Comparison of ENCODE assay signal across 14 cellular contexts in the genomic region with DNA sequence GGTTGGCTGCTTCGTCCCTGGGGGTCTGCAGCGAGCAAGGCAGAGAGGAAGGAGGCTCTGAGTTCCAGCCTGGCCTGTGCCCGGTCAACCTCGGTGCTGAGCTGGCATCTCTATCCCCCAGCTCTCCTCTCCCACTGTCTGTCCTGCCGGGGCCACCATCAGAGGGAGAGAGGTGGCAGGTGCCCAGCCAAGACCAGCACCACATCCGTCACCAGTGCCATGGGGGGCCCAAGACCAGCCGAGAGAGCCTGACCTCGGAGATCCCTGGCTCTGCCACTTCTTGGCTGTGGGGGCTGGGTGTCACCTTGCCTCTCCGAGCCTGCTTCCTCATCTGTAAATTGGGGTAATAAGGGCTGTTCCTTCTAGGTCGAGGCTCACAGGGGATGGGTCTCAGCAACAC. TPM values are rescaled to one million over a fixed set of nuclear protein-coding genes. Genes with fewer than 3 reads are reported as not detected.
DNase-seq lines count a peak whose midpoint lies in the region; ATAC-seq, FAIRE-seq and TF ChIP-seq lines count a peak whose summit lies in the region.
"Had no signal": no experiment of that assay in that cellular context is flagged by ENCODE, and none has a peak within 500 bp of the region (broad histone marks: within the 10 kb centered on the region; RNA-seq: fewer than 3 reads in every experiment).

No MANE protein-coding gene starts in this region.

- intact Hi-C loops in K562 (cut with micrococcal nuclease) (no loop called here), ovary (cut with DNase I) (loop anchor here in 2 of 4 donors (10.0 kb wide), 2 partner anchors 52 to 88 kb away; no protein-coding TSS in a partner anchor)

- H3K4me1 ChIP-seq in K562 (replicated peaks in 1 of 2; ENCODE audit: control insufficient read depth in 2 of 2, insufficient read depth in 2 of 2, low read length in 2 of 2) (peaks cover 37 to 64% of the 10 kb centered on the region in 2 experiments), ovary (ENCODE audit: insufficient read depth) (peaks cover 12% of the 10 kb centered on the region)
- H3K4me1 ChIP-seq: foreskin keratinocyte had no signal

- peak overlapping the region; percentile 74 for H2AFZ ChIP-seq in K562 (ENCODE audit: low read depth, low read length)

- BruUV-seq in K562 (replicated peaks; lab: Mats Ljungman, UMichigan) = no TSS peak

- H3K4me2 ChIP-seq in K562 (ENCODE audit: insufficient read depth, low read length) = peak overlapping the region; percentile 56

- H3K9ac ChIP-seq in K562 (ENCODE audit: insufficient read depth in 1 of 2, low read depth in 2 of 2, low read length in 2 of 2) = peak overlapping the region; percentile 18 to 56; a peak in 3 of 4 replicates

- H3K27ac ChIP-seq in K562 (ENCODE audit: extremely low read depth, low read depth, low read length) (peak overlapping the region; percentile 81), ovary (peak overlapping the region; percentile 22 to 42)
- H3K27ac ChIP-seq: foreskin keratinocyte had no signal

- TF ChIP-seq POLR2A in GM12892 (IDR thresholded peaks at IDR 0.05; ENCODE audit: low read depth, low read length) (no peak), K562 (conservative IDR thresholded peaks at IDR 0.05) (no peak), ovary (IDR thresholded peaks at IDR 0.05) (no peak)

- H3K36me3 ChIP-seq in K562 (ENCODE audit: control insufficient read depth, insufficient read depth, low read length) = peaks cover 7% of the 10 kb centered on the region; the same call in 1 of the 3 replicates
- no peaks in the 10 kb centered on the region for H3K36me3 ChIP-seq in ovary

- H3K4me3 ChIP-seq in K562 = peak overlapping the region; percentile 55
- H3K4me3 ChIP-seq in ovary = no peak overlapping the region
- H3K4me3 ChIP-seq: smooth muscle cell had no signal

- DNase-seq in GM12892 (ENCODE audit: insufficient read length) (no peak), MV-4-11 (lab: John Stamatoyannopoulos, UW) (peak; percentile 33), K562 (ENCODE audit: extremely low read depth in 1 of 4, low spot score in 3 of 4) (no peak), ovary (no peak), AML-193 (lab: John Stamatoyannopoulos, UW) (no peak), GOT3 (lab: John Stamatoyannopoulos, UW) (no peak)
- DNase-seq: activated CD8-positive, alpha-beta memory T cell treated with anti-CD3 and anti-CD28 coated beads, Interleukin-2, amount 50 U/mL, for 4 hours; foreskin keratinocyte; NCI-H187 had no signal

- H3K27me3 ChIP-seq in K562 (ENCODE audit: control insufficient read depth in 2 of 2, insufficient read depth in 2 of 2, low read length in 2 of 2) (no peaks in the 10 kb centered on the region), ovary (no peaks in the 10 kb centered on the region)

- ATAC-seq in K562 (peak; percentile 5), GM21576 (IDR thresholded peaks at IDR 0.05; ENCODE audit: unreplicated experiment) (no peak), GM18858 (IDR thresholded peaks at IDR 0.05; ENCODE audit: unreplicated experiment) (no peak)
- ATAC-seq: foreskin keratinocyte had no signal

- TF ChIP-seq EP300 in K562 (IDR thresholded peaks at IDR 0.05; ENCODE audit: low read length) (no peak), ovary (IDR thresholded peaks at IDR 0.05) (no peak)

- peak; percentile 30 for FAIRE-seq in GM12892 (lab: Jason Lieb, UNC)
- no peak for FAIRE-seq in K562 (lab: Jason Lieb, UNC)

- H3K9me3 ChIP-seq in K562 (replicated peaks; ENCODE audit: control insufficient read depth, insufficient read depth, low read depth, low read length) (no peaks in the 10 kb centered on the region), ovary (no peaks in the 10 kb centered on the region)

- POLR2A ChIA-PET in K562 (lab: Yijun Ruan, JAX) = interaction anchor here (0.6 to 1.3 kb wide), 6 partner anchors 9 to 483 kb away, joined by 3 to 6 read pairs (median 4); no protein-coding TSS in a partner anchor

- 0 out of 2 replicates have a peak, but pooled peaks cover 9% of the 10 kb centered on the region for H4K20me1 ChIP-seq in K562 (replicated peaks; ENCODE audit: control insufficient read depth, insufficient read depth, low read length)

- no peak for TF ChIP-seq RAD21 in K562 (CRISPR knock-in tag; conservative IDR thresholded peaks at IDR 0.05 in 1 of 2, IDR thresholded peaks at IDR 0.05 in 1 of 2)

- CTCF ChIA-PET in K562 (lab: Yijun Ruan, JAX; ENCODE audit: low intra/inter-chr PET ratio) = no interaction called here

- in situ Hi-C loops in K562 (cut with MboI) = loop anchor here (10.0 kb wide), 1 partner anchor 88 kb away; no protein-coding TSS in a partner anchor

- peaks cover 42% of the 10 kb centered on the region for H3K79me2 ChIP-seq in K562 (ENCODE audit: control insufficient read depth, insufficient read depth, low read length)

- peaks cover 6% of the 10 kb centered on the region for H3K9me1 ChIP-seq in K562 (ENCODE audit: control insufficient read depth, insufficient read depth, low read length)

- WGBS in K562 (ENCODE audit: insufficient coverage, low coverage, missing lambda C conversion rate) = 15% methylated on average over 5 of the region's 10 CpGs
- WGBS in ovary, 3 donors = 73 to 88% (median 85%) methylated on average over 8 to 10 of the region's 10 CpGs

- TF ChIP-seq CTCF in K562 (IDR thresholded peaks at IDR 0.05 in 2 of 3, conservative IDR thresholded peaks at IDR 0.05 in 1 of 3; ENCODE audit: insufficient read depth in 2 of 3, low read depth in 1 of 3, low read length in 3 of 3) (no peak), ovary (IDR thresholded peaks at IDR 0.05) (no peak)

RNA-seq across cellular contexts. Expression of gene P2RX1, which starts 0.6 kb away (rescaled TPM):
- polyA plus RNA-seq in GM12892 (2012; ENCODE audit: missing spikeins) = 0.87 TPM
- 21.9 and 70.4 TPM in 2 replicates for total RNA-seq in K562 (2011; cell fraction: chromatin; rRNA removed; ENCODE audit: low replicate concordance)
- total RNA-seq in K562 (2011; cell fraction: nucleolus; rRNA removed) = 38.4 and 45.2 TPM in 2 replicates
- 27.3 and 30.9 TPM in 2 replicates for total RNA-seq in K562 (2011; cell fraction: nucleoplasm; rRNA removed)
- total RNA-seq in K562 (2014; rRNA removed) = 13.3 and 16.0 TPM in 2 replicates
- total RNA-seq in K562 (2014; rRNA removed; fragmentation: Illumina TruSeq; extraction: Trizol) = 4.9 and 6.8 TPM in 2 replicates
- 8.1 and 9.6 TPM in 2 replicates for total RNA-seq in K562 (2015; rRNA removed; fragmentation: Illumina TruSeq; extraction: Trizol)
- 15.3 and 20.3 TPM in 2 replicates for total RNA-seq in K562 (2021)
- 12.2 and 13.6 TPM in 2 replicates for polyA plus RNA-seq in K562 (2011; rRNA removed)
- 10.0 and 27.5 TPM in 2 replicates for polyA plus RNA-seq in K562 (2011; cell fraction: cytosol; rRNA removed)
- 41.2 and 64.7 TPM in 2 replicates for polyA plus RNA-seq in K562 (2011; cell fraction: nucleus; rRNA removed)
- polyA plus RNA-seq in K562 (2012) = 18.2 and 106 TPM in 2 replicates
- 10.3 and 17.6 TPM in 2 replicates for polyA plus RNA-seq in K562 (2014; fragmentation: Illumina TruSeq; extraction: Trizol)
- polyA plus RNA-seq in K562 (2014; fragmentation: Nextera tagmentation; extraction: Ambion mirVana) = under 1 TPM; 0.27 to 0.66 TPM
- polyA plus RNA-seq in K562 (2014; rRNA removed) = 18.4 and 18.8 TPM in 2 replicates
- 4.3 and 7.9 TPM in 2 replicates for polyA minus RNA-seq in K562 (2011; rRNA and poly(A)+ RNA removed)
- 3.7 and 7.2 TPM in 2 replicates for polyA minus RNA-seq in K562 (2011; cell fraction: cytosol; rRNA and poly(A)+ RNA removed)
- 12.2 and 18.7 TPM in 2 replicates for polyA minus RNA-seq in K562 (2011; cell fraction: nucleus; rRNA and poly(A)+ RNA removed)
- total RNA-seq in ovary = 1 to 10 TPM in 2 of 7 donors, under 1 TPM in 5; 0.24 to 3.0 (median 0.65) TPM
- 1 to 10 TPM; 3.2 to 4.6 TPM for polyA plus RNA-seq in ovary
- total RNA-seq: chondrocyte, Daoy, foreskin keratinocyte had no signal
- polyA plus RNA-seq: foreskin keratinocyte had no signal

RNA-seq across cellular contexts. Expression of gene CAMKK1, which starts 24.0 kb away (rescaled TPM):
- 1.5 TPM for polyA plus RNA-seq in GM12892 (2012; ENCODE audit: missing spikeins)
- 11.8 and 29.1 TPM in 2 replicates for total RNA-seq in K562 (2011; cell fraction: chromatin; rRNA removed; ENCODE audit: low replicate concordance)
- 17.0 TPM in 2 replicates for total RNA-seq in K562 (2011; cell fraction: nucleolus; rRNA removed)
- 12.7 and 13.1 TPM in 2 replicates for total RNA-seq in K562 (2011; cell fraction: nucleoplasm; rRNA removed)
- total RNA-seq in K562 (2014; rRNA removed) (4.9 and 6.2 TPM in 2 replicates), K562 (2014; rRNA removed; fragmentation: Illumina TruSeq; extraction: Trizol) (1.7 and 2.2 TPM in 2 replicates), K562 (2015; rRNA removed; fragmentation: Illumina TruSeq; extraction: Trizol) (4.4 and 4.5 TPM in 2 replicates), K562 (2021) (6.7 and 7.5 TPM in 2 replicates), ovary (10 to 100 TPM in 3 of 7 donors, 1 to 10 TPM in 4; 4.7 to 15.1 (median 9.8) TPM)
- polyA plus RNA-seq in K562 (2011; rRNA removed) (5.7 and 6.5 TPM in 2 replicates), K562 (2014; fragmentation: Illumina TruSeq; extraction: Trizol) (5.1 and 6.5 TPM in 2 replicates), K562 (2014; fragmentation: Nextera tagmentation; extraction: Ambion mirVana) (under 1 TPM; 0.34 to 0.59 TPM), K562 (2014; rRNA removed) (6.1 and 7.4 TPM in 2 replicates), ovary (1 to 10 TPM; 2.8 to 4.6 TPM)
- 5.0 and 7.4 TPM in 2 replicates for polyA plus RNA-seq in K562 (2011; cell fraction: cytosol; rRNA removed)
- polyA plus RNA-seq in K562 (2011; cell fraction: nucleus; rRNA removed) = 17.5 and 25.4 TPM in 2 replicates
- polyA plus RNA-seq in K562 (2012) = 4.1 and 4.9 TPM in 2 replicates
- 3.5 and 4.8 TPM in 2 replicates for polyA minus RNA-seq in K562 (2011; rRNA and poly(A)+ RNA removed)
- polyA minus RNA-seq in K562 (2011; cell fraction: cytosol; rRNA and poly(A)+ RNA removed) = 3.2 and 4.5 TPM in 2 replicates
- 7.5 and 8.2 TPM in 2 replicates for polyA minus RNA-seq in K562 (2011; cell fraction: nucleus; rRNA and poly(A)+ RNA removed)

RNA-seq across cellular contexts. Expression of gene ATP2A3, which starts 47.4 kb away (rescaled TPM):
- polyA plus RNA-seq in GM12892 (2012; ENCODE audit: missing spikeins) = 17.1 TPM
- 198 and 586 TPM in 2 replicates for total RNA-seq in K562 (2011; cell fraction: chromatin; rRNA removed; ENCODE audit: low replicate concordance)
- 353 and 436 TPM in 2 replicates for total RNA-seq in K562 (2011; cell fraction: nucleolus; rRNA removed)
- 289 and 326 TPM in 2 replicates for total RNA-seq in K562 (2011; cell fraction: nucleoplasm; rRNA removed)
- total RNA-seq in K562 (2014; rRNA removed) = 41.2 and 50.7 TPM in 2 replicates
- 9.0 and 9.2 TPM in 2 replicates for total RNA-seq in K562 (2014; rRNA removed; fragmentation: Illumina TruSeq; extraction: Trizol)
- total RNA-seq in K562 (2015; rRNA removed; fragmentation: Illumina TruSeq; extraction: Trizol) = 16.9 TPM in 2 replicates
- 79.7 and 103 TPM in 2 replicates for total RNA-seq in K562 (2021)
- polyA plus RNA-seq in K562 (2011; rRNA removed) = 42.6 and 65.4 TPM in 2 replicates
- polyA plus RNA-seq in K562 (2011; cell fraction: cytosol; rRNA removed) = 45.9 and 88.8 TPM in 2 replicates
- 230 and 368 TPM in 2 replicates for polyA plus RNA-seq in K562 (2011; cell fraction: nucleus; rRNA removed)
- polyA plus RNA-seq in K562 (2012) = 77.5 and 466 TPM in 2 replicates
- 31.3 and 65.0 TPM in 2 replicates for polyA plus RNA-seq in K562 (2014; fragmentation: Illumina TruSeq; extraction: Trizol)
- under 1 TPM; 0.65 to 0.66 TPM for polyA plus RNA-seq in K562 (2014; fragmentation: Nextera tagmentation; extraction: Ambion mirVana)
- polyA plus RNA-seq in K562 (2014; rRNA removed) = 54.5 and 66.9 TPM in 2 replicates
- 33.8 and 63.1 TPM in 2 replicates for polyA minus RNA-seq in K562 (2011; rRNA and poly(A)+ RNA removed)
- polyA minus RNA-seq in K562 (2011; cell fraction: cytosol; rRNA and poly(A)+ RNA removed) = 71.3 and 83.9 TPM in 2 replicates
- 85.0 and 89.2 TPM in 2 replicates for polyA minus RNA-seq in K562 (2011; cell fraction: nucleus; rRNA and poly(A)+ RNA removed)
- total RNA-seq in ovary = 1 to 10 TPM; 1.6 to 9.9 (median 4.2) TPM
- polyA plus RNA-seq in ovary = 1 to 10 TPM; 2.5 to 6.0 TPM
